ENCODE assay signal across 8 cellular contexts in genomic region chr19:55407625-55408319, GRCh38. TPM values are rescaled to one million over a fixed set of nuclear protein-coding genes. Genes with fewer than 3 reads are reported as not detected.
A peak's percentile ranks its signal among the peaks of the same experiment; 100 is the strongest.
DNase-seq lines count a peak whose midpoint lies in the region; ATAC-seq and TF ChIP-seq lines count a peak whose summit lies in the region.

Gene UBE2S (minus strand): TSS chr19:55407788. CDS start chr19:55407589, 199 bp downstream.

- H3K27ac Mint-ChIP-seq in activated naive CD8-positive, alpha-beta T cell: peak within 1 kb of the TSS; percentile 95

- H3K4me1 Mint-ChIP-seq in activated naive CD8-positive, alpha-beta T cell (ENCODE audit: low read depth): peaks cover 28% of the 10 kb centered on the region

- peaks cover 38% of the 10 kb centered on the region for H3K79me2 ChIP-seq in osteoblast (ENCODE audit: insufficient read depth, low read length)

- H3K36me3 ChIP-seq in osteoblast (ENCODE audit: insufficient read depth, low read length): peaks cover 29% of the 10 kb centered on the region
- peaks cover 23% of the 10 kb centered on the region for H3K36me3 ChIP-seq in thymus (ENCODE audit: control insufficient read depth, insufficient read depth)

- peaks cover 22% of the 10 kb centered on the region for H3K4me1 ChIP-seq in osteoblast (ENCODE audit: insufficient read depth, low read length)
- H3K4me1 ChIP-seq in thymus (ENCODE audit: control insufficient read depth, insufficient read depth, low read length): peaks cover 17% of the 10 kb centered on the region

- H3K27me3 ChIP-seq in osteoblast (ENCODE audit: insufficient read depth, low read length): peaks cover 3% of the 10 kb centered on the region
- no peaks in the 10 kb centered on the region for H3K27me3 ChIP-seq in thymus (ENCODE audit: control insufficient read depth, insufficient read depth)

- TF ChIP-seq CTCF in GM10248 (IDR thresholded peaks at IDR 0.05; ENCODE audit: control extremely low read depth, extremely low read depth, low read depth, missing control alignments) (no peak), osteoblast (IDR thresholded peaks at IDR 0.05; ENCODE audit: extremely low read depth, low read depth, low read length) (no peak)

- under 1% methylated on average over 87 of the region's 87 CpGs for WGBS in thymus

- H3K9me3 Mint-ChIP-seq in activated naive CD8-positive, alpha-beta T cell (ENCODE audit: low read depth): peaks cover 3% of the 10 kb centered on the region

- peak within 1 kb of the TSS; percentile 91 for H2AFZ ChIP-seq in osteoblast (ENCODE audit: low read length)

- POLR2A ChIA-PET in GM10248 (lab: Yijun Ruan, JAX): interaction anchor here (0.5 to 1.8 kb wide), 23 partner anchors 9 to 944 kb away, joined by 3 to 29 read pairs (median 5); partner anchors contain the start of genes CCDC106, CDC42EP5, ISOC2 and KMT5C

- H3K4me2 ChIP-seq in osteoblast (ENCODE audit: insufficient read depth, low read length): peak within 1 kb of the TSS; percentile 81

- H3K27me3 Mint-ChIP-seq in activated naive CD8-positive, alpha-beta T cell: no peaks in the 10 kb centered on the region

- H3K27ac ChIP-seq in osteoblast (ENCODE audit: low read depth, low read length) (peak within 1 kb of the TSS; percentile 93), thymus (ENCODE audit: low read depth) (peak within 1 kb of the TSS; percentile 100)

- peaks cover 3% of the 10 kb centered on the region for H3K36me3 Mint-ChIP-seq in activated naive CD8-positive, alpha-beta T cell

- peak; percentile 98 for DNase-seq in GM10248 (ENCODE audit: extremely low spot score)
- peak; percentile 100 for DNase-seq in NCI-H1105 (lab: John Stamatoyannopoulos, UW)
- DNase-seq in SKM-1 treated with dmso at 0.1 percent for 144 hours (lab: John Stamatoyannopoulos, UW; ENCODE audit: unreplicated experiment): peak; percentile 89
- DNase-seq in glomerular visceral epithelial cell (ENCODE audit: extremely low spot score): peak; percentile 99
- peak; percentile 100 for DNase-seq in osteoblast (ENCODE audit: insufficient read length, low spot score, missing footprints)

- peak; percentile 86 for ATAC-seq in HG02623 (IDR thresholded peaks at IDR 0.05; ENCODE audit: unreplicated experiment)

- H3K9me3 ChIP-seq in osteoblast (ENCODE audit: low read depth, low read length) (no peaks in the 10 kb centered on the region), thymus (ENCODE audit: control insufficient read depth) (peaks cover 1% of the 10 kb centered on the region)

- H3K4me3 ChIP-seq in osteoblast (ENCODE audit: insufficient read depth, low read length) (peak within 1 kb of the TSS; percentile 87), thymus (ENCODE audit: low read length) (peak within 1 kb of the TSS; percentile 85)

- H4K20me1 ChIP-seq in osteoblast (ENCODE audit: insufficient read depth, low read length): peaks cover 26% of the 10 kb centered on the region

- H3K4me3 Mint-ChIP-seq in activated naive CD8-positive, alpha-beta T cell: peak within 1 kb of the TSS; percentile 89

- CTCF ChIA-PET in GM10248 (lab: Yijun Ruan, JAX): interaction anchor here (1.0 to 2.1 kb wide), 3 partner anchors 10 to 60 kb away, joined by 3 to 7 read pairs (median 3); partner anchors contain the start of gene TMEM238

RNA-seq across cellular contexts. Expression of gene UBE2S, which starts in this region (rescaled TPM):
- total RNA-seq in osteoblast: 37.3 and 66.9 TPM in 2 replicates
- 14.6 TPM for polyA plus RNA-seq in thymus

Comparison
In these comparisons a context has a peak if more than half of its experiments do, and no peak if none do; other contexts are left out.
1. Peak in every context shown above with its lines: DNase-seq, ATAC-seq, H3K4me3 ChIP-seq and H3K27ac ChIP-seq.